Comparison of ENCODE assay signal across 10 cellular contexts in genomic region chr12:45668641-45669040, GRCh38.
A peak's percentile ranks its signal among the peaks of the same experiment; 100 is the strongest.
DNase-seq lines count a peak whose midpoint lies in the region; ATAC-seq and TF ChIP-seq lines count a peak whose summit lies in the region.
"Had no signal": no experiment of that assay in that cellular context is flagged by ENCODE, and none has a peak within 500 bp of the region (broad histone marks: within the 10 kb centered on the region; RNA-seq: fewer than 3 reads in every experiment).

No MANE protein-coding gene starts in this region.

- H3K9me3 ChIP-seq in neutrophil (no peaks in the 10 kb centered on the region), colonic mucosa (no peaks in the 10 kb centered on the region)

- DNase-seq in NCI-H2029 (lab: John Stamatoyannopoulos, UW) = no peak
- no peak for DNase-seq in KBM-7
- DNase-seq in colonic mucosa = no peak
- DNase-seq: head of caudate nucleus, NCI-H526 had no signal

- in situ Hi-C loops in KBM-7 (cut with MboI; ENCODE audit: low pct_unique_long_range_greater_than_20kb, low sequenced_read_pairs) = no loop called here

- intact Hi-C loops in colonic mucosa (cut with DNase I) = no loop called here

- TF ChIP-seq CTCF in KMS-11 (conservative IDR thresholded peaks at IDR 0.05; ENCODE audit: low read depth, low read length) (no peak), neutrophil (IDR thresholded peaks at IDR 0.05) (no peak), colonic mucosa (IDR thresholded peaks at IDR 0.05) (no peak)

- ATAC-seq in GM18873 (IDR thresholded peaks at IDR 0.05; ENCODE audit: low FRiP score, unreplicated experiment) = peak; percentile 6
- peak; percentile 10 for ATAC-seq in HG02623 (IDR thresholded peaks at IDR 0.05; ENCODE audit: unreplicated experiment)

- H3K4me3 ChIP-seq in KMS-11 (IDR thresholded peaks at IDR 0.05; ENCODE audit: insufficient read depth, low read depth, low read length) (no peak overlapping the region), neutrophil (ENCODE audit: low read depth in 1 of 2, low read length in 1 of 2) (no peak overlapping the region), colonic mucosa (no peak overlapping the region)
- H3K4me3 ChIP-seq: cardiac muscle cell had no signal

- H3K4me1 ChIP-seq in KMS-11 (ENCODE audit: low read depth, poor library complexity, severe bottlenecking) (peaks cover 40% of the 10 kb centered on the region), neutrophil (ENCODE audit: control insufficient read depth in 1 of 2, insufficient read depth in 1 of 2, low read depth in 1 of 2, low read length in 1 of 2) (peaks cover 24 to 27% of the 10 kb centered on the region in 2 experiments), colonic mucosa (no peaks in the 10 kb centered on the region)

- no peak overlapping the region for H2AFZ ChIP-seq in KMS-11 (ENCODE audit: low read depth)

- H3K36me3 ChIP-seq in KMS-11 (ENCODE audit: insufficient read depth) = no peaks in the 10 kb centered on the region
- H3K36me3 ChIP-seq in neutrophil = no peaks in the 10 kb centered on the region
- H3K36me3 ChIP-seq in colonic mucosa = no peaks in the 10 kb centered on the region
- H3K36me3 ChIP-seq: cardiac muscle cell had no signal

- peaks cover 10% of the 10 kb centered on the region; the same call in 1 of the 2 replicates for H3K27me3 ChIP-seq in KMS-11 (ENCODE audit: insufficient read depth, low read depth)
- no peaks in the 10 kb centered on the region for H3K27me3 ChIP-seq in neutrophil
- H3K27me3 ChIP-seq in colonic mucosa = no peaks in the 10 kb centered on the region
- H3K27me3 ChIP-seq: cardiac muscle cell had no signal

- H3K4me2 ChIP-seq in KMS-11 = peak overlapping the region; percentile 26

- H3K27ac ChIP-seq in KMS-11 (peak overlapping the region; percentile 5; the same call in 1 of the 2 replicates), neutrophil (peak overlapping the region; percentile 38), colonic mucosa (no peak overlapping the region)
- H3K27ac ChIP-seq: cardiac muscle cell had no signal

- H3K9ac ChIP-seq in KMS-11 (no peak overlapping the region), colonic mucosa (ENCODE audit: low read depth in 2 of 2, low read length in 2 of 2) (no peak overlapping the region)

- no peaks in the 10 kb centered on the region for H3K79me2 ChIP-seq in KMS-11 (ENCODE audit: insufficient read depth, low read depth)

- H4K20me1 ChIP-seq in KMS-11 (ENCODE audit: insufficient read depth) = no peaks in the 10 kb centered on the region; the same call in 1 of the 2 replicates
